In genomic region chr10:133179651-133180050, GRCh38 we compare ENCODE assay signal across 20 cellular contexts. TPM values are rescaled to one million over a fixed set of nuclear protein-coding genes. Genes with fewer than 3 reads are reported as not detected.
DNase-seq lines count a peak whose midpoint lies in the region; ATAC-seq, FAIRE-seq and TF ChIP-seq lines count a peak whose summit lies in the region.
"Had no signal": no experiment of that assay in that cellular context is flagged by ENCODE, and none has a peak within 500 bp of the region (broad histone marks: within the 10 kb centered on the region; RNA-seq: fewer than 3 reads in every experiment).

No MANE protein-coding gene starts in this region.

- H3K18ac ChIP-seq in H1 (ENCODE audit: extremely low read depth, low read length), result no peak overlapping the region

- ATAC-seq in right lobe of liver, result no peak
- no peak for ATAC-seq in HepG2
- ATAC-seq in upper lobe of right lung, result no peak
- no peak for ATAC-seq in HG03139 (IDR thresholded peaks at IDR 0.05; ENCODE audit: unreplicated experiment)
- no peak for ATAC-seq in GM19035 (IDR thresholded peaks at IDR 0.05; ENCODE audit: unreplicated experiment)
- ATAC-seq: GM12878, HCT116 had no signal

- WGBS in right lobe of liver (ENCODE audit: insufficient coverage, low coverage, low lambda C conversion rate, missing lambda C conversion rate), result 64% methylated on average over 10 of the region's 26 CpGs
- WGBS in HepG2 (ENCODE audit: low lambda C conversion rate), result 43% methylated on average over 5 of the region's 26 CpGs
- 91% methylated on average over 14 of the region's 26 CpGs; no CpG with 5 or more reads in 1 of the 2 experiments for WGBS in H1 (ENCODE audit: extremely low coverage in 1 of 2, insufficient coverage in 1 of 2, insufficient read length in 1 of 2, insufficient replicate concordance in 2 of 2, low coverage in 1 of 2, low lambda C conversion rate in 2 of 2, missing lambda C conversion rate in 1 of 2), 2 experiments

- H3K27me3 ChIP-seq in right lobe of liver, result no peaks in the 10 kb centered on the region
- peaks cover 4 to 27% of the 10 kb centered on the region in 2 experiments; a peak in 3 of 5 replicates for H3K27me3 ChIP-seq in HepG2 (ENCODE audit: control insufficient read depth in 1 of 2, insufficient read depth in 2 of 2, low read length in 2 of 2)
- no peaks in the 10 kb centered on the region for H3K27me3 ChIP-seq in H1 (replicated peaks in 1 of 4; ENCODE audit: control insufficient read depth in 3 of 4, extremely low read depth in 1 of 4, insufficient read depth in 3 of 4, low read length in 3 of 4)
- no peaks in the 10 kb centered on the region for H3K27me3 ChIP-seq in upper lobe of right lung

- H3K23ac ChIP-seq in H1 (ENCODE audit: insufficient read length), result no peak overlapping the region

- H3K4me1 ChIP-seq in right lobe of liver (no peaks in the 10 kb centered on the region), HepG2 (ENCODE audit: insufficient read depth, low read length) (no peaks in the 10 kb centered on the region), H1 (replicated peaks in 1 of 4; ENCODE audit: control insufficient read depth in 3 of 4, insufficient read depth in 4 of 4, low read length in 3 of 4) (no peaks in the 10 kb centered on the region), upper lobe of right lung (no peaks in the 10 kb centered on the region)

- in situ Hi-C loops in HepG2 (cut with HindIII; ENCODE audit: extremely low pct_ligation_motif_present, low pct_unique_long_range_greater_than_20kb), result no loop called here

- H2AK5ac ChIP-seq in H1 (ENCODE audit: low read depth, low read length), result no peak overlapping the region

- H3K4me2 ChIP-seq in HepG2 (ENCODE audit: low read depth, low read length) (no peak overlapping the region), H1 (ENCODE audit: insufficient read depth in 1 of 2, low read depth in 2 of 2, low read length in 2 of 2) (no peak overlapping the region)
- H3K4me2 ChIP-seq: KMS-11 had no signal

- H2BK5ac ChIP-seq in H1 (ENCODE audit: low read depth, low read length), result peak overlapping the region; percentile 24; the same call in 1 of the 2 replicates

- H3K27ac ChIP-seq in right lobe of liver, result no peak overlapping the region
- no peak overlapping the region for H3K27ac ChIP-seq in HepG2 (ENCODE audit: extremely low read length, insufficient read depth, low read length)
- no peak overlapping the region for H3K27ac ChIP-seq in H1 (ENCODE audit: low read depth, low read length)
- H3K27ac ChIP-seq in upper lobe of right lung, result no peak overlapping the region
- H3K27ac ChIP-seq: KMS-11 had no signal

- no peak overlapping the region for H3K4ac ChIP-seq in H1 (replicated peaks; ENCODE audit: insufficient read length, low read depth, low read length)

- no peak for TF ChIP-seq RAD21 in HepG2 (CRISPR knock-in tag; IDR thresholded peaks at IDR 0.05)
- no peak for TF ChIP-seq RAD21 in H1 (IDR thresholded peaks at IDR 0.05 in 1 of 2, conservative IDR thresholded peaks at IDR 0.05 in 1 of 2; ENCODE audit: low read depth in 2 of 2, low read length in 2 of 2)

- no peak overlapping the region for H4K5ac ChIP-seq in H1 (ENCODE audit: insufficient read length, low read depth, low read length)

- intact Hi-C loops in right lobe of liver (cut with DNase I) (no loop called here), HepG2 (cut with micrococcal nuclease; ENCODE audit: unreplicated experiment) (no loop called here), upper lobe of right lung (cut with DNase I) (no loop called here)

- no peak overlapping the region for H2BK120ac ChIP-seq in H1 (replicated peaks; ENCODE audit: low read depth, low read length)

- no peak overlapping the region for H3K4me3 Mint-ChIP-seq in nephron progenitor cell
- H3K4me3 Mint-ChIP-seq: CD4-positive, CD25-positive, alpha-beta regulatory T cell had no signal

- H3K4me1 Mint-ChIP-seq in nephron progenitor cell, result peaks cover 52% of the 10 kb centered on the region
- H3K4me1 Mint-ChIP-seq: CD4-positive, CD25-positive, alpha-beta regulatory T cell had no signal

- no peak for FAIRE-seq in HepG2 (lab: Jason Lieb, UNC)
- FAIRE-seq in H1 (lab: Jason Lieb, UNC), result no peak
- FAIRE-seq: A204.1, GM12878, GM18507, GM19239, H54 had no signal

- TF ChIP-seq CTCF in right lobe of liver (IDR thresholded peaks at IDR 0.05) (no peak), HepG2 (CRISPR knock-in tag; IDR thresholded peaks at IDR 0.05) (no peak), H1 (IDR thresholded peaks at IDR 0.05; ENCODE audit: control extremely low read depth in 1 of 3, insufficient read depth in 1 of 3, low read depth in 1 of 3, low read length in 3 of 3) (no peak), nephron progenitor cell (IDR thresholded peaks at IDR 0.05) (no peak), upper lobe of right lung (IDR thresholded peaks at IDR 0.05) (no peak)

- peak in 2 of 3 donors; percentile 9 to 36 for DNase-seq in right lobe of liver
- no peak for DNase-seq in HepG2 (ENCODE audit: low spot score)
- DNase-seq in H1 (ENCODE audit: low read depth in 1 of 2, low spot score in 2 of 2), result no peak
- DNase-seq in nephron progenitor cell, result peak; percentile 42
- peak; percentile 54 for DNase-seq in upper lobe of right lung
- no peak for DNase-seq in NCI-H2171 treated with DMSO at 0.1 percent for 48 hours (lab: John Stamatoyannopoulos, UW)
- DNase-seq: CD4-positive, CD25-positive, alpha-beta regulatory T cell had no signal

- peak overlapping the region; percentile 71 for H3K27ac Mint-ChIP-seq in nephron progenitor cell

- no peak overlapping the region for H3K14ac ChIP-seq in H1 (ENCODE audit: insufficient read length)

- no peak overlapping the region for H2BK15ac ChIP-seq in H1 (ENCODE audit: low read length)

- H3K4me3 ChIP-seq in right lobe of liver (no peak overlapping the region), HepG2 (replicated peaks in 1 of 3; ENCODE audit: insufficient read depth in 1 of 3, low read depth in 2 of 3, low read length in 3 of 3) (no peak overlapping the region), H1 (ENCODE audit: extremely low read depth in 1 of 4, insufficient read depth in 2 of 4, low read depth in 3 of 4, low read length in 4 of 4) (no peak overlapping the region), upper lobe of right lung (no peak overlapping the region)
- H3K4me3 ChIP-seq: GM12878 had no signal

- H4K8ac ChIP-seq in H1 (ENCODE audit: extremely low read depth, insufficient read depth, low read length), result no peak overlapping the region

- no TSS peak for BruUV-seq in HepG2 (replicated peaks; lab: Mats Ljungman, UMichigan)

- no peak for TF ChIP-seq EP300 in HepG2 (IDR thresholded peaks at IDR 0.05; ENCODE audit: low read depth in 2 of 2, low read length in 2 of 2)
- no peak for TF ChIP-seq EP300 in HepG2 (CRISPR knock-in tag; IDR thresholded peaks at IDR 0.05; ENCODE audit: borderline replicate concordance)
- no peak for TF ChIP-seq EP300 in H1 (IDR thresholded peaks at IDR 0.05; ENCODE audit: borderline replicate concordance in 1 of 2, low read depth in 2 of 2, low read length in 2 of 2)

- H3K27me3 Mint-ChIP-seq in nephron progenitor cell (ENCODE audit: low read depth, poor library complexity), result peaks cover 3% of the 10 kb centered on the region
- H3K27me3 Mint-ChIP-seq: CD4-positive, CD25-positive, alpha-beta regulatory T cell had no signal

- no peak overlapping the region for H2BK12ac ChIP-seq in H1 (ENCODE audit: low read depth, low read length)

- H3K79me2 ChIP-seq in HepG2 (ENCODE audit: insufficient read depth, low read length), result no peaks in the 10 kb centered on the region
- H3K79me2 ChIP-seq in H1 (ENCODE audit: control insufficient read depth in 1 of 2, insufficient read depth in 2 of 2, low read length in 2 of 2), result no peaks in the 10 kb centered on the region

- peaks cover 24% of the 10 kb centered on the region for H3K23me2 ChIP-seq in H1 (ENCODE audit: low read depth, low read length)

- no peaks in the 10 kb centered on the region for H4K20me1 ChIP-seq in HepG2 (ENCODE audit: insufficient read depth, low read length)
- peaks cover 0 to 23% of the 10 kb centered on the region in 2 experiments for H4K20me1 ChIP-seq in H1 (replicated peaks in 1 of 2; ENCODE audit: control insufficient read depth in 1 of 2, insufficient read depth in 2 of 2, low read length in 2 of 2)

- no peak overlapping the region for H3K56ac ChIP-seq in H1 (replicated peaks; ENCODE audit: insufficient read length, low read depth, low read length)

- no peak overlapping the region for H2BK20ac ChIP-seq in H1 (ENCODE audit: low read length)

- H3K9me3 ChIP-seq in right lobe of liver, result no peaks in the 10 kb centered on the region
- H3K9me3 ChIP-seq in HepG2 (ENCODE audit: low read length), result peaks cover 10% of the 10 kb centered on the region; the same call in 1 of the 2 replicates
- H3K9me3 ChIP-seq in H1 (ENCODE audit: insufficient read depth in 2 of 2, low read depth in 1 of 2, low read length in 1 of 2), result peaks cover 15 to 17% of the 10 kb centered on the region in 2 experiments
- no peaks in the 10 kb centered on the region for H3K9me3 ChIP-seq in upper lobe of right lung

- H4K91ac ChIP-seq in H1 (replicated peaks; ENCODE audit: insufficient read length, low read length), result no peak overlapping the region

- H3K9ac ChIP-seq in HepG2 (ENCODE audit: insufficient read depth, low read depth, low read length), result no peak overlapping the region
- no peak overlapping the region for H3K9ac ChIP-seq in H1 (replicated peaks in 1 of 4; ENCODE audit: extremely low read depth in 1 of 4, low read depth in 3 of 4, low read length in 3 of 4)
- H3K9ac ChIP-seq: KMS-11 had no signal

- H2AFZ ChIP-seq in HepG2 (ENCODE audit: low read length) (no peak overlapping the region), H1 (ENCODE audit: low read length) (no peak overlapping the region)

- CTCF ChIA-PET in HepG2 (lab: Yijun Ruan, JAX; ENCODE audit: low intra/inter-chr PET ratio, low total read pairs) (no interaction called here), H1 (lab: Charles Lee; ENCODE audit: partially characterized antibody) (interaction anchor here (1.4 to 1.5 kb wide), 2 partner anchors 18 to 36 kb away, joined by 5 to 9 read pairs; no protein-coding TSS in a partner anchor)

- TF ChIP-seq POLR2A in right lobe of liver (IDR thresholded peaks at IDR 0.05), result no peak
- TF ChIP-seq POLR2A in HepG2 (IDR thresholded peaks at IDR 0.05; ENCODE audit: insufficient read depth in 1 of 2, low read depth in 2 of 2, low read length in 2 of 2), result no peak
- no peak for TF ChIP-seq POLR2A in H1 (IDR thresholded peaks at IDR 0.05; ENCODE audit: control extremely low read depth in 1 of 2, low read depth in 2 of 2, low read length in 2 of 2)

- POLR2A ChIA-PET in HepG2 (lab: Yijun Ruan, JAX), result no interaction called here
- POLR2A ChIA-PET in H1 (lab: Charles Lee; ENCODE audit: partially characterized antibody), result interaction anchor here (0.9 to 2.4 kb wide), 7 partner anchors 10 to 193 kb away, joined by 3 to 10 read pairs (median 3); no protein-coding TSS in a partner anchor

- no peaks in the 10 kb centered on the region for H3K79me1 ChIP-seq in H1 (ENCODE audit: low read depth, low read length)

- H3K36me3 ChIP-seq in right lobe of liver, result no peaks in the 10 kb centered on the region
- H3K36me3 ChIP-seq in HepG2 (replicated peaks in 1 of 2; ENCODE audit: control insufficient read depth in 1 of 2, insufficient read depth in 2 of 2, low read length in 2 of 2), result no peaks in the 10 kb centered on the region
- H3K36me3 ChIP-seq in H1 (ENCODE audit: control insufficient read depth in 2 of 4, insufficient read depth in 4 of 4, low read length in 3 of 4), result peaks cover 0 to 15% (median 8%) of the 10 kb centered on the region in 4 experiments; a peak in 4 of 8 replicates
- H3K36me3 ChIP-seq in upper lobe of right lung, result no peaks in the 10 kb centered on the region

- H3K9me3 Mint-ChIP-seq in nephron progenitor cell, result peaks cover 11% of the 10 kb centered on the region

- peaks cover 17% of the 10 kb centered on the region for H3K36me3 Mint-ChIP-seq in nephron progenitor cell (ENCODE audit: low read depth)
- H3K36me3 Mint-ChIP-seq: CD4-positive, CD25-positive, alpha-beta regulatory T cell had no signal

RNA-seq across cellular contexts. Expression of gene KNDC1, which starts 19.6 kb away (rescaled TPM):
- total RNA-seq in right lobe of liver (10 to 100 TPM in 2 of 6 experiments, 1 to 10 TPM in 3, under 1 TPM in 1; 0.54 to 11.6 (median 8.2) TPM), HepG2 (2016; rRNA removed; fragmentation: Illumina TruSeq; extraction: Trizol) (0.44 TPM in 1 of 2 replicates, not detected in the other), upper lobe of right lung (14.3 TPM)
- not detected in 2 replicates for total RNA-seq in HepG2 (2016; cell fraction: cytosol; rRNA removed; fragmentation: Illumina TruSeq; extraction: Trizol; ENCODE audit: low read depth)
- total RNA-seq in HepG2 (2016; cell fraction: insoluble cytoplasmic fraction; rRNA removed; fragmentation: Illumina TruSeq; extraction: Trizol), result not detected in 2 replicates
- total RNA-seq in HepG2 (2016; cell fraction: membrane; rRNA removed; fragmentation: Illumina TruSeq; extraction: Trizol), result 0.38 TPM in 1 of 2 replicates, not detected in the other
- total RNA-seq in HepG2 (2016; cell fraction: nucleus; rRNA removed; fragmentation: Illumina TruSeq; extraction: Trizol), result not detected in 2 replicates
- polyA plus RNA-seq in HepG2 (2011; rRNA removed) (0.56 and 0.69 TPM in 2 replicates), H1 (2011; rRNA removed) (7.5 and 10.4 TPM in 2 replicates)
- polyA plus RNA-seq in HepG2 (2011; cell fraction: cytosol; rRNA removed), result 0.09 and 0.66 TPM in 2 replicates
- 1.3 and 3.3 TPM in 2 replicates for polyA plus RNA-seq in HepG2 (2011; cell fraction: nucleus; rRNA removed)
- polyA plus RNA-seq in HepG2 (2012), result 0.17 TPM in 1 of 2 replicates, not detected in the other
- polyA plus RNA-seq in HepG2 (2016; cell fraction: cytosol; fragmentation: Illumina TruSeq; extraction: Trizol; ENCODE audit: low read depth), result 0.03 and 0.17 TPM in 2 replicates
- polyA plus RNA-seq in HepG2 (2016; cell fraction: insoluble cytoplasmic fraction; fragmentation: Illumina TruSeq; extraction: Trizol; ENCODE audit: low read depth), result not detected in 2 replicates
- 0.03 TPM in 1 of 2 replicates, not detected in the other for polyA plus RNA-seq in HepG2 (2016; cell fraction: membrane; fragmentation: Illumina TruSeq; extraction: Trizol; ENCODE audit: low read depth)
- polyA plus RNA-seq in HepG2 (2016; cell fraction: nucleus; fragmentation: Illumina TruSeq; extraction: Trizol; ENCODE audit: insufficient read depth, low read depth), result not detected in 2 replicates
- polyA minus RNA-seq in HepG2 (2011; rRNA and poly(A)+ RNA removed; ENCODE audit: low replicate concordance), result 0.09 and 4.0 TPM in 2 replicates
- polyA minus RNA-seq in HepG2 (2011; cell fraction: cytosol; rRNA and poly(A)+ RNA removed), result 0.53 and 1.8 TPM in 2 replicates
- 0.12 and 2.4 TPM in 2 replicates for polyA minus RNA-seq in HepG2 (2011; cell fraction: nucleus; rRNA and poly(A)+ RNA removed)
- total RNA-seq in H1 (2021; fragmentation: NEBNext Ultra II Directional; extraction: Animal tissue kit (Norgen Biotek cat#: 25700)), result 16.7 and 19.3 TPM in 2 replicates
- polyA plus RNA-seq in H1 (2011; cell fraction: cytosol; rRNA removed), result 8.2 TPM
- polyA plus RNA-seq in H1 (2011; cell fraction: nucleus; rRNA removed), result 24.2 TPM
- polyA plus RNA-seq in H1 (2012, experiment 1 of 2), result 10.6 to 18.0 TPM (median 14.3 TPM) in 4 replicates
- polyA plus RNA-seq in H1 (2012, experiment 2 of 2), result 7.0 TPM
- polyA plus RNA-seq in H1 (2013, experiment 1 of 2), result 6.2 TPM
- polyA plus RNA-seq in H1 (2013, experiment 2 of 2), result 5.8 TPM
- polyA minus RNA-seq in H1 (2011; rRNA and poly(A)+ RNA removed), result 14.2 and 17.3 TPM in 2 replicates
- 9.8 TPM for polyA minus RNA-seq in H1 (2011; cell fraction: cytosol; rRNA and poly(A)+ RNA removed)
- polyA minus RNA-seq in H1 (2011; cell fraction: nucleus; rRNA and poly(A)+ RNA removed), result 27.6 TPM
- total RNA-seq: Daoy, HT1080 had no signal
- polyA plus RNA-seq: CD4-positive, CD25-positive, alpha-beta regulatory T cell had no signal

RNA-seq across cellular contexts. Expression of gene UTF1, which starts 50.4 kb away (rescaled TPM):
- total RNA-seq in right lobe of liver (not detected), HepG2 (2016; rRNA removed; fragmentation: Illumina TruSeq; extraction: Trizol) (not detected in 2 replicates), upper lobe of right lung (not detected)
- not detected in 2 replicates for total RNA-seq in HepG2 (2016; cell fraction: cytosol; rRNA removed; fragmentation: Illumina TruSeq; extraction: Trizol; ENCODE audit: low read depth)
- total RNA-seq in HepG2 (2016; cell fraction: insoluble cytoplasmic fraction; rRNA removed; fragmentation: Illumina TruSeq; extraction: Trizol), result not detected in 2 replicates
- not detected in 2 replicates for total RNA-seq in HepG2 (2016; cell fraction: membrane; rRNA removed; fragmentation: Illumina TruSeq; extraction: Trizol)
- total RNA-seq in HepG2 (2016; cell fraction: nucleus; rRNA removed; fragmentation: Illumina TruSeq; extraction: Trizol), result not detected in 2 replicates
- polyA plus RNA-seq in HepG2 (2011; rRNA removed) (not detected in 2 replicates), H1 (2011; rRNA removed) (0.47 and 0.97 TPM in 2 replicates)
- not detected in 2 replicates for polyA plus RNA-seq in HepG2 (2011; cell fraction: cytosol; rRNA removed)
- polyA plus RNA-seq in HepG2 (2011; cell fraction: nucleus; rRNA removed), result not detected in 2 replicates
- not detected in 2 replicates for polyA plus RNA-seq in HepG2 (2012)
- not detected in 2 replicates for polyA plus RNA-seq in HepG2 (2016; cell fraction: cytosol; fragmentation: Illumina TruSeq; extraction: Trizol; ENCODE audit: low read depth)
- not detected in 2 replicates for polyA plus RNA-seq in HepG2 (2016; cell fraction: insoluble cytoplasmic fraction; fragmentation: Illumina TruSeq; extraction: Trizol; ENCODE audit: low read depth)
- polyA plus RNA-seq in HepG2 (2016; cell fraction: membrane; fragmentation: Illumina TruSeq; extraction: Trizol; ENCODE audit: low read depth), result not detected in 2 replicates
- polyA plus RNA-seq in HepG2 (2016; cell fraction: nucleus; fragmentation: Illumina TruSeq; extraction: Trizol; ENCODE audit: insufficient read depth, low read depth), result not detected in 2 replicates
- polyA minus RNA-seq in HepG2 (2011; rRNA and poly(A)+ RNA removed; ENCODE audit: low replicate concordance), result not detected in 2 replicates
- not detected in 2 replicates for polyA minus RNA-seq in HepG2 (2011; cell fraction: cytosol; rRNA and poly(A)+ RNA removed)
- not detected in 2 replicates for polyA minus RNA-seq in HepG2 (2011; cell fraction: nucleus; rRNA and poly(A)+ RNA removed)
- total RNA-seq in H1 (2021; fragmentation: NEBNext Ultra II Directional; extraction: Animal tissue kit (Norgen Biotek cat#: 25700)), result 21.7 and 21.8 TPM in 2 replicates
- 0.56 TPM for polyA plus RNA-seq in H1 (2011; cell fraction: cytosol; rRNA removed)
- 3.0 TPM for polyA plus RNA-seq in H1 (2011; cell fraction: nucleus; rRNA removed)
- polyA plus RNA-seq in H1 (2012, experiment 1 of 2), result 4.6 to 12.2 TPM (median 10.6 TPM) in 4 replicates
- 0.80 TPM for polyA plus RNA-seq in H1 (2012, experiment 2 of 2)
- polyA plus RNA-seq in H1 (2013, experiment 1 of 2), result 23.8 TPM
- polyA plus RNA-seq in H1 (2013, experiment 2 of 2), result 24.8 TPM
- polyA minus RNA-seq in H1 (2011; rRNA and poly(A)+ RNA removed), result not detected in 2 replicates
- polyA minus RNA-seq in H1 (2011; cell fraction: cytosol; rRNA and poly(A)+ RNA removed), result 6.3 TPM
- 4.3 TPM for polyA minus RNA-seq in H1 (2011; cell fraction: nucleus; rRNA and poly(A)+ RNA removed)
- total RNA-seq: CD4-positive, CD25-positive, alpha-beta regulatory T cell; Daoy; G401; GM12878; HT1080 had no signal
- polyA plus RNA-seq: BJ; CD4-positive, CD25-positive, alpha-beta regulatory T cell; GM12878 had no signal

RNA-seq across cellular contexts. Expression of gene VENTX, which starts 58.0 kb away (rescaled TPM):
- total RNA-seq in right lobe of liver (under 1 TPM; 0.09 to 0.38 (median 0.19) TPM), HepG2 (2016; rRNA removed; fragmentation: Illumina TruSeq; extraction: Trizol) (not detected in 2 replicates), upper lobe of right lung (3.4 TPM)
- not detected in 2 replicates for total RNA-seq in HepG2 (2016; cell fraction: cytosol; rRNA removed; fragmentation: Illumina TruSeq; extraction: Trizol; ENCODE audit: low read depth)
- not detected in 2 replicates for total RNA-seq in HepG2 (2016; cell fraction: insoluble cytoplasmic fraction; rRNA removed; fragmentation: Illumina TruSeq; extraction: Trizol)
- total RNA-seq in HepG2 (2016; cell fraction: membrane; rRNA removed; fragmentation: Illumina TruSeq; extraction: Trizol), result not detected in 2 replicates
- total RNA-seq in HepG2 (2016; cell fraction: nucleus; rRNA removed; fragmentation: Illumina TruSeq; extraction: Trizol), result not detected in 2 replicates
- polyA plus RNA-seq in HepG2 (2011; rRNA removed) (not detected in 2 replicates), H1 (2011; rRNA removed) (5.6 and 7.8 TPM in 2 replicates)
- not detected in 2 replicates for polyA plus RNA-seq in HepG2 (2011; cell fraction: cytosol; rRNA removed)
- polyA plus RNA-seq in HepG2 (2011; cell fraction: nucleus; rRNA removed), result not detected in 2 replicates
- polyA plus RNA-seq in HepG2 (2012), result not detected in 2 replicates
- polyA plus RNA-seq in HepG2 (2016; cell fraction: cytosol; fragmentation: Illumina TruSeq; extraction: Trizol; ENCODE audit: low read depth), result not detected in 2 replicates
- not detected in 2 replicates for polyA plus RNA-seq in HepG2 (2016; cell fraction: insoluble cytoplasmic fraction; fragmentation: Illumina TruSeq; extraction: Trizol; ENCODE audit: low read depth)
- polyA plus RNA-seq in HepG2 (2016; cell fraction: membrane; fragmentation: Illumina TruSeq; extraction: Trizol; ENCODE audit: low read depth), result not detected in 2 replicates
- polyA plus RNA-seq in HepG2 (2016; cell fraction: nucleus; fragmentation: Illumina TruSeq; extraction: Trizol; ENCODE audit: insufficient read depth, low read depth), result not detected in 2 replicates
- polyA minus RNA-seq in HepG2 (2011; rRNA and poly(A)+ RNA removed; ENCODE audit: low replicate concordance), result not detected in 2 replicates
- polyA minus RNA-seq in HepG2 (2011; cell fraction: cytosol; rRNA and poly(A)+ RNA removed), result not detected in 2 replicates
- polyA minus RNA-seq in HepG2 (2011; cell fraction: nucleus; rRNA and poly(A)+ RNA removed), result not detected in 2 replicates
- total RNA-seq in H1 (2021; fragmentation: NEBNext Ultra II Directional; extraction: Animal tissue kit (Norgen Biotek cat#: 25700)), result 4.7 and 5.6 TPM in 2 replicates
- 4.6 TPM for polyA plus RNA-seq in H1 (2011; cell fraction: cytosol; rRNA removed)
- 17.4 TPM for polyA plus RNA-seq in H1 (2011; cell fraction: nucleus; rRNA removed)
- 3.4 to 5.9 TPM (median 5.1 TPM) in 4 replicates for polyA plus RNA-seq in H1 (2012, experiment 1 of 2)
- 3.8 TPM for polyA plus RNA-seq in H1 (2012, experiment 2 of 2)
- polyA plus RNA-seq in H1 (2013, experiment 1 of 2), result 3.8 TPM
- 3.5 TPM for polyA plus RNA-seq in H1 (2013, experiment 2 of 2)
- polyA minus RNA-seq in H1 (2011; rRNA and poly(A)+ RNA removed), result 1.6 and 1.7 TPM in 2 replicates
- polyA minus RNA-seq in H1 (2011; cell fraction: cytosol; rRNA and poly(A)+ RNA removed), result 5.8 TPM
- polyA minus RNA-seq in H1 (2011; cell fraction: nucleus; rRNA and poly(A)+ RNA removed), result 6.0 TPM
- total RNA-seq: CD4-positive, CD25-positive, alpha-beta regulatory T cell; Daoy; G401; GM12878 had no signal
- polyA plus RNA-seq: BJ; CD4-positive, CD25-positive, alpha-beta regulatory T cell had no signal

Comparison
In these comparisons a context has a peak if more than half of its experiments do, and no peak if none do; other contexts are left out.
1. DNase-seq: peak in right lobe of liver (2 of 3), nephron progenitor cell (single experiment) and upper lobe of right lung (single experiment); none in HepG2 (single experiment), H1 (0 of 2) and NCI-H2171 treated with DMSO at 0.1 percent for 48 hours (single experiment).
2. RNA of gene UTF1, which starts 50.4 kb away (total RNA-seq): 21.7 to 21.8 TPM in H1; not detected in upper lobe of right lung (single experiment), not detected in right lobe of liver and not detected in HepG2; every median in the first group is over 10 times any median in the second.